12 cellular contexts compared by ENCODE assay signal in the genomic region with DNA sequence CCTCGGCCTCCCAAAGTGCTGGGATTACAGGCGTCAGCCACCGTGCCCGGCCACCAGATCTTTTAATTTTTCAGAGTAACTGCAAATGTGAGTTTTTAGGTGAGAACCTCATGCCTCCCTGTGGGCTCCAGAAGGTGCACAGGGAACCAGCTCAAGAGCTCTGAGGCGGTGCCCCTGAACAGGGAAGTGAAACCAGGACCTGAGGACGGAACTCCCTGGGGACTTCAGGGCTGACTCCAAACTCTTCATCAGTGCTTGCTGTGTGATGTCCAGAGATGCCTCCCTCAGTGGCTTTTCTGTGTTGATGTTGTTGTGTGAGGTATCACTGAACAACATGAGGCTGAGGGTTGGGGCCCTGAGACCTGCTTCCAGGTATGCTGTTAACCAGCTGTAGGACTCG. TPM values are rescaled to one million over a fixed set of nuclear protein-coding genes. Genes with fewer than 3 reads are reported as not detected.
A peak's percentile ranks its signal among the peaks of the same experiment; 100 is the strongest.
DNase-seq lines count a peak whose midpoint lies in the region; ATAC-seq, FAIRE-seq and TF ChIP-seq lines count a peak whose summit lies in the region.
"Had no signal": no experiment of that assay in that cellular context is flagged by ENCODE, and none has a peak within 500 bp of the region (broad histone marks: within the 10 kb centered on the region; RNA-seq: fewer than 3 reads in every experiment).

No MANE protein-coding gene starts in this region.

- H3K9me3 ChIP-seq in T-helper 17 cell (ENCODE audit: control insufficient read depth, low read length, poor library complexity, severe bottlenecking): no peaks in the 10 kb centered on the region

- H3K4me1 Mint-ChIP-seq in T-helper 17 cell (no peaks in the 10 kb centered on the region), type B pancreatic cell (ENCODE audit: unreplicated experiment) (no peaks in the 10 kb centered on the region)

- no peak for TF ChIP-seq CTCF in GM20000 (IDR thresholded peaks at IDR 0.05; ENCODE audit: extremely low read depth, missing control alignments)
- TF ChIP-seq CTCF in type B pancreatic cell (conservative IDR thresholded peaks at IDR 0.05): no peak

- H3K9me3 Mint-ChIP-seq in type B pancreatic cell: no peaks in the 10 kb centered on the region

- ATAC-seq in HG03432 (IDR thresholded peaks at IDR 0.05; ENCODE audit: unreplicated experiment) (peak; percentile 79), T-helper 17 cell (peak; percentile 42), HG03045 (IDR thresholded peaks at IDR 0.05; ENCODE audit: unreplicated experiment) (no peak)
- ATAC-seq: Panc1 had no signal

- no peak for DNase-seq in GM12891 (ENCODE audit: insufficient read length, low spot score)
- DNase-seq in GM20000 (ENCODE audit: low spot score): peak; percentile 75
- DNase-seq in T-helper 17 cell: no peak
- no peak for DNase-seq in SHP77 (lab: John Stamatoyannopoulos, UW)
- no peak for DNase-seq in LoVo (ENCODE audit: low spot score)
- DNase-seq in type B pancreatic cell (ENCODE audit: extremely low spot score, unreplicated experiment): no peak
- DNase-seq: erythroblast, NCI-H1694 had no signal

- H3K27me3 Mint-ChIP-seq in T-helper 17 cell: no peaks in the 10 kb centered on the region
- H3K27me3 Mint-ChIP-seq in type B pancreatic cell: no peaks in the 10 kb centered on the region

- H3K4me3 Mint-ChIP-seq in T-helper 17 cell (no peak overlapping the region), type B pancreatic cell (no peak overlapping the region)

- H3K36me3 Mint-ChIP-seq in T-helper 17 cell (ENCODE audit: low read depth) (no peaks in the 10 kb centered on the region), type B pancreatic cell (no peaks in the 10 kb centered on the region)

- FAIRE-seq in GM12891 (lab: Jason Lieb, UNC): no peak

- H3K27ac Mint-ChIP-seq in T-helper 17 cell (no peak overlapping the region), type B pancreatic cell (no peak overlapping the region)

- no peak for TF ChIP-seq POLR2A in GM12891 (IDR thresholded peaks at IDR 0.05; ENCODE audit: low read depth, low read length)

TF ChIP-seq in GM12891, 5 proteins besides CTCF, POLR2A, EP300 and RAD21:
- TF ChIP-seq SPI1 (IDR thresholded peaks at IDR 0.05; ENCODE audit: low read depth, low read length) (peak; percentile 95), TAF1 (IDR thresholded peaks at IDR 0.05; ENCODE audit: low read depth, low read length) (no peak), POU2F2 (IDR thresholded peaks at IDR 0.05; ENCODE audit: low read depth, low read length) (no peak)

RNA-seq across cellular contexts. Expression of a gene that starts 23.8 kb away (rescaled TPM):
- 0.09 TPM for polyA plus RNA-seq in GM12891 (2012; ENCODE audit: low read depth, missing spikeins)
- total RNA-seq in T-helper 17 cell: not detected
- total RNA-seq in type B pancreatic cell (ENCODE audit: low replicate concordance): 0.31 and 4.2 TPM in 2 replicates
- total RNA-seq: temporal lobe had no signal

RNA-seq across cellular contexts. Expression of a gene that starts 43.1 kb away (rescaled TPM):
- 92.3 TPM for polyA plus RNA-seq in GM12891 (2012; ENCODE audit: low read depth, missing spikeins)
- total RNA-seq in T-helper 17 cell (100 to 1,000 TPM; 225 to 255 TPM), type B pancreatic cell (ENCODE audit: low replicate concordance) (98.8 and 155 TPM in 2 replicates)
